21 cellular contexts compared by ENCODE assay signal in genomic region chr11:12131943-12132789, GRCh38. TPM values are rescaled to one million over a fixed set of nuclear protein-coding genes. Genes with fewer than 3 reads are reported as not detected.
DNase-seq lines count a peak whose midpoint lies in the region; ATAC-seq and TF ChIP-seq lines count a peak whose summit lies in the region.
"Had no signal": no experiment of that assay in that cellular context is flagged by ENCODE, and none has a peak within 500 bp of the region (broad histone marks: within the 10 kb centered on the region; RNA-seq: fewer than 3 reads in every experiment).

No MANE protein-coding gene starts in this region.

- H2AFZ ChIP-seq in SK-N-SH (ENCODE audit: low read depth), result no peak overlapping the region
- no peak overlapping the region for H2AFZ ChIP-seq in smooth muscle cell (ENCODE audit: low read depth)
- H2AFZ ChIP-seq in GM23248, result no peak overlapping the region
- H2AFZ ChIP-seq: parathyroid adenoma had no signal

- H3K9me3 ChIP-seq in SK-N-SH, result no peaks in the 10 kb centered on the region
- no peaks in the 10 kb centered on the region for H3K9me3 ChIP-seq in smooth muscle cell (replicated peaks; ENCODE audit: low read depth)
- H3K9me3 ChIP-seq in GM23248 (ENCODE audit: low read depth), result no peaks in the 10 kb centered on the region
- H3K9me3 ChIP-seq: body of pancreas, thyroid gland had no signal

- H3K9ac ChIP-seq in SK-N-SH (no peak overlapping the region), smooth muscle cell (ENCODE audit: low read depth) (no peak overlapping the region), GM23248 (no peak overlapping the region)
- H3K9ac ChIP-seq: parathyroid adenoma had no signal

- no peak overlapping the region for H3K4me2 ChIP-seq in SK-N-SH
- H3K4me2 ChIP-seq in smooth muscle cell, result no peak overlapping the region
- H3K4me2 ChIP-seq in GM23248 (ENCODE audit: unreplicated experiment), result no peak overlapping the region

- peaks cover 98% of the 10 kb centered on the region for H3K79me2 ChIP-seq in SK-N-SH (ENCODE audit: insufficient read depth)
- peaks cover 90% of the 10 kb centered on the region for H3K79me2 ChIP-seq in smooth muscle cell (ENCODE audit: low read depth)
- peaks cover 97% of the 10 kb centered on the region for H3K79me2 ChIP-seq in GM23248 (ENCODE audit: insufficient read depth)
- H3K79me2 ChIP-seq: parathyroid adenoma had no signal

- H3K9me2 ChIP-seq in SK-N-SH (no peaks in the 10 kb centered on the region), GM23248 (ENCODE audit: insufficient read depth) (no peaks in the 10 kb centered on the region)

- H3K27ac ChIP-seq in SK-N-SH (ENCODE audit: low read depth in 2 of 2, low read length in 1 of 2), result peak overlapping the region in 1 of 2 experiments; percentile 99; a peak in 1 of 4 replicates
- peak overlapping the region in 34 of 59 donors; percentile 0 to 63 (median 34) for H3K27ac ChIP-seq in dorsolateral prefrontal cortex
- H3K27ac ChIP-seq in smooth muscle cell (ENCODE audit: low read depth), result peak overlapping the region; percentile 35
- no peak overlapping the region for H3K27ac ChIP-seq in GM23248
- H3K27ac ChIP-seq: body of pancreas, foreskin keratinocyte, parathyroid adenoma, thyroid gland had no signal

- ATAC-seq in SK-N-SH treated with all-trans-retinoic acid at 6 μM for 48 hours (peak; percentile 31; the same call in 2 of the 3 replicates), GM21423 (IDR thresholded peaks at IDR 0.05; ENCODE audit: unreplicated experiment) (no peak)
- ATAC-seq: body of pancreas, foreskin keratinocyte, natural killer cell, PC-3 had no signal

- CTCF ChIA-PET in SK-N-SH (lab: Yijun Ruan, JAX), result no interaction called here

- TF ChIP-seq RAD21 in SK-N-SH (IDR thresholded peaks at IDR 0.05; ENCODE audit: low read length), result no peak

- H3K4me3 ChIP-seq in SK-N-SH (ENCODE audit: low read depth in 2 of 2, low read length in 1 of 2), result no peak overlapping the region
- no peak overlapping the region for H3K4me3 ChIP-seq in dorsolateral prefrontal cortex
- H3K4me3 ChIP-seq in smooth muscle cell, result no peak overlapping the region
- no peak overlapping the region for H3K4me3 ChIP-seq in GM23248
- H3K4me3 ChIP-seq: body of pancreas, thyroid gland had no signal

- H3F3A ChIP-seq in SK-N-SH (replicated peaks; ENCODE audit: insufficient read depth), result peaks cover 37% of the 10 kb centered on the region
- peaks cover 22% of the 10 kb centered on the region for H3F3A ChIP-seq in smooth muscle cell (ENCODE audit: low read depth)
- H3F3A ChIP-seq in GM23248 (ENCODE audit: insufficient read depth), result peaks cover 12% of the 10 kb centered on the region; the same call in 1 of the 2 replicates

- in situ Hi-C loops in GM23248 (cut with MboI), result no loop called here

- POLR2A ChIA-PET in SK-N-SH (lab: Yijun Ruan, JAX), result no interaction called here

- H4K20me1 ChIP-seq in SK-N-SH (ENCODE audit: insufficient read depth) (peaks cover 21% of the 10 kb centered on the region; the same call in 1 of the 2 replicates), smooth muscle cell (ENCODE audit: low read depth) (peaks cover 52% of the 10 kb centered on the region), GM23248 (ENCODE audit: insufficient read depth) (no peaks in the 10 kb centered on the region)

- H3K4me1 ChIP-seq in SK-N-SH (ENCODE audit: control insufficient read depth in 1 of 2, insufficient read depth in 2 of 2, low read depth in 1 of 2, low read length in 1 of 2) (peaks cover 0 to 3% of the 10 kb centered on the region in 2 experiments; a peak in 2 of 4 replicates), smooth muscle cell (ENCODE audit: low read depth) (peaks cover 8% of the 10 kb centered on the region), GM23248 (ENCODE audit: insufficient read depth) (peaks cover 2% of the 10 kb centered on the region)
- H3K4me1 ChIP-seq: body of pancreas, parathyroid adenoma had no signal

- H3K27me3 ChIP-seq in SK-N-SH (ENCODE audit: insufficient read depth) (no peaks in the 10 kb centered on the region), dorsolateral prefrontal cortex (no peaks in the 10 kb centered on the region), smooth muscle cell (ENCODE audit: low read depth) (no peaks in the 10 kb centered on the region), GM23248 (replicated peaks; ENCODE audit: insufficient read depth) (no peaks in the 10 kb centered on the region)
- H3K27me3 ChIP-seq: body of pancreas, foreskin keratinocyte, thyroid gland had no signal

- H3K36me3 ChIP-seq in SK-N-SH (replicated peaks in 1 of 2; ENCODE audit: control insufficient read depth in 1 of 2, insufficient read depth in 2 of 2, low read length in 1 of 2) (peaks cover 2 to 25% of the 10 kb centered on the region in 2 experiments), smooth muscle cell (ENCODE audit: low read depth) (no peaks in the 10 kb centered on the region), GM23248 (ENCODE audit: low read depth) (no peaks in the 10 kb centered on the region; the same call in 1 of the 2 replicates)
- H3K36me3 ChIP-seq: thyroid gland had no signal

- TF ChIP-seq EP300 in SK-N-SH (IDR thresholded peaks at IDR 0.05; ENCODE audit: borderline replicate concordance in 1 of 2, low read depth in 1 of 2, low read length in 1 of 2), result no peak

- intact Hi-C loops in dorsolateral prefrontal cortex (cut with DNase I), result no loop called here

- WGBS in SK-N-SH (ENCODE audit: low lambda C conversion rate), result 83% methylated on average over 7 of the region's 7 CpGs
- 88% methylated on average over 7 of the region's 7 CpGs for WGBS in smooth muscle cell (ENCODE audit: low lambda C conversion rate)
- 92% methylated on average over 7 of the region's 7 CpGs for WGBS in GM23248 (ENCODE audit: low coverage in 1 of 2, low lambda C conversion rate in 2 of 2, missing lambda C conversion rate in 2 of 2), 2 experiments

- no peak for TF ChIP-seq CTCF in SK-N-SH (IDR thresholded peaks at IDR 0.05)
- TF ChIP-seq CTCF in dorsolateral prefrontal cortex (IDR thresholded peaks at IDR 0.05 in 54 of 56, conservative IDR thresholded peaks at IDR 0.05 in 2 of 56; ENCODE audit: low read depth in 1 of 56, partially characterized antibody in 56 of 56), result no peak
- TF ChIP-seq CTCF in smooth muscle cell (IDR thresholded peaks at IDR 0.05; ENCODE audit: borderline replicate concordance, insufficient read depth, poor library complexity, severe bottlenecking), result no peak

- DNase-seq in SK-N-SH (no peak), NCI-H226 (peak; percentile 33), dorsolateral prefrontal cortex (peak in 1 of 10 donors; percentile 21), smooth muscle cell (lab: John Stamatoyannopoulos, UW; ENCODE audit: unreplicated experiment) (no peak), DMS53 treated with DMSO at 0.1 percent for 48 hours (lab: John Stamatoyannopoulos, UW; ENCODE audit: unreplicated experiment) (no peak), GM23248 (no peak)
- DNase-seq: 8988T; body of pancreas; foreskin keratinocyte; H9; natural killer cell; NCI-H187; NCI-H2227 treated with DMSO at 0.1 percent for 48 hours; PC-3; stimulated activated CD4-positive, alpha-beta T cell treated with anti-CD3 and anti-CD28 coated beads, Interleukin-1b, Interleukin-23, amount 100 ng/mL, for 48 hours; stimulated activated naive CD4-positive, alpha-beta T cell; T-helper 9 cell had no signal

TF ChIP-seq in SK-N-SH treated with all-trans-retinoic acid at 6 μM for 48 hours, 23 proteins besides CTCF, POLR2A, EP300 and RAD21 (continues in another document):
- TF ChIP-seq ZC3H10 (CRISPR knock-in tag; IDR thresholded peaks at IDR 0.05), result no peak
- no peak for TF ChIP-seq GLIS3 (CRISPR knock-in tag; IDR thresholded peaks at IDR 0.05)

TF ChIP-seq in SK-N-SH, 30 proteins besides CTCF, POLR2A, EP300 and RAD21 (continues in another document):
- TF ChIP-seq NFIC (IDR thresholded peaks at IDR 0.05; ENCODE audit: borderline replicate concordance), result no peak
- no peak for TF ChIP-seq FOXJ3 (CRISPR knock-in tag; IDR thresholded peaks at IDR 0.05)
- no peak for TF ChIP-seq FOXM1 (IDR thresholded peaks at IDR 0.05; ENCODE audit: low read depth)
- no peak for TF ChIP-seq RFX5 (IDR thresholded peaks at IDR 0.05; ENCODE audit: low read length)
- TF ChIP-seq GABPA (IDR thresholded peaks at IDR 0.05; ENCODE audit: low read depth), result no peak
- no peak for TF ChIP-seq IRF3 (IDR thresholded peaks at IDR 0.05; ENCODE audit: low read depth, low read length)
- TF ChIP-seq TEAD4 (IDR thresholded peaks at IDR 0.05; ENCODE audit: borderline replicate concordance, insufficient read depth), result no peak
- TF ChIP-seq MAX (IDR thresholded peaks at IDR 0.05; ENCODE audit: low read depth), result no peak
- no peak for TF ChIP-seq MEF2A (IDR thresholded peaks at IDR 0.05; ENCODE audit: borderline replicate concordance, low read depth)
- no peak for TF ChIP-seq RXRA (IDR thresholded peaks at IDR 0.05; ENCODE audit: borderline replicate concordance, low read depth)
- no peak for TF ChIP-seq ELF1 (IDR thresholded peaks at IDR 0.05)
- TF ChIP-seq PBX3 (IDR thresholded peaks at IDR 0.05), result no peak

RNA-seq across cellular contexts. Expression of gene MICAL2, which starts 21.8 kb away (rescaled TPM):
- polyA plus RNA-seq in SK-N-SH (2012; rRNA removed) (54.6 and 67.9 TPM in 2 replicates), smooth muscle cell (158 and 161 TPM in 2 replicates), GM23248 (2016; fragmentation: Nextera tagmentation; extraction: Ambion mirVana) (81.6 and 83.3 TPM in 2 replicates)
- 38.0 and 41.1 TPM in 2 replicates for polyA plus RNA-seq in SK-N-SH (2012; cell fraction: cytosol; rRNA removed)
- 76.3 and 84.6 TPM in 2 replicates for polyA plus RNA-seq in SK-N-SH (2012; cell fraction: nucleus; rRNA removed)
- total RNA-seq in dorsolateral prefrontal cortex (100 to 1,000 TPM; 104 to 402 (median 289) TPM), smooth muscle cell (278 and 287 TPM in 2 replicates)
- total RNA-seq in GM23248 (2014; rRNA removed; shearing (Covaris generic)), result 158 and 182 TPM in 2 replicates
